9 cellular contexts compared by ENCODE assay signal in the genomic region with DNA sequence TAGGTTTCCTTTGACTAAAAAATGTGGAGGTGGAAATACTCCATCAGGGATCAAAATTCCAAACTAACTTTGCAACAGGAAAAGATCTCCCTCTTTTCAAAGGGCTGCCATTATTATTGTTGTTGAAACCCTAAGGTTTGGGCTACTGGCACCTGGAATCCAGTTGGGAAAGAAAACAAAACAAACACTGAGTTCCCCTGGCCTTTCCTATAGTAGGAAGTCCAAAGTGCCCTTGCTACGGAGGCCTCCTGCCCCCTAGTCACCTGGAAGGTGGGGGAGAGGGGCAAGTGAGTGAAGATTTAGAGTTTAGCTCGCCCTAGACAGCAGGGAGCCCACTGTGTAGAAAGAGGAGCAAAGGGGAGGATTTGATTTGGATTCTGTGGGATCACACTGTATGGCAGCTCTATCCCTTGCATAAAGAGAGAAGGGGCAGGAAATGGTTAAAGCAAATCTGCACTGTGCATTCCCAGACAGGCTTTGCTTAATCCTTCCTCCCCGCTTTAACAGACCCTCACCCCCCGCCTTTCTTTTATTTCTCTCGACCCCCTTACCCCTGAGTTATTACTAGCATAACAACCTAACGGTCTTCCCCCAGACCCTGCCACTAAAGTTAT. TPM values are rescaled to one million over a fixed set of nuclear protein-coding genes. Genes with fewer than 3 reads are reported as not detected.
A peak's percentile ranks its signal among the peaks of the same experiment; 100 is the strongest.
DNase-seq lines count a peak whose midpoint lies in the region; ATAC-seq, FAIRE-seq and TF ChIP-seq lines count a peak whose summit lies in the region.
"Had no signal": no experiment of that assay in that cellular context is flagged by ENCODE, and none has a peak within 500 bp of the region (broad histone marks: within the 10 kb centered on the region; RNA-seq: fewer than 3 reads in every experiment).

No MANE protein-coding gene starts in this region.

- intact Hi-C loops in sciatic nerve (cut with DNase I): loop anchor here (10.0 kb wide), 1 partner anchor 441 kb away; no protein-coding TSS in a partner anchor

- H3K9me3 ChIP-seq in RWPE2 (ENCODE audit: severe bottlenecking) (no peaks in the 10 kb centered on the region), small intestine (ENCODE audit: control insufficient read depth, low read depth) (no peaks in the 10 kb centered on the region)

- no peaks in the 10 kb centered on the region for H3K36me3 ChIP-seq in RWPE2 (ENCODE audit: low read depth)
- H3K36me3 ChIP-seq in small intestine (ENCODE audit: control insufficient read depth in 2 of 2, insufficient read depth in 2 of 2, low read length in 2 of 2): no peaks in the 10 kb centered on the region

- TF ChIP-seq CTCF in GM13976 (IDR thresholded peaks at IDR 0.05; ENCODE audit: borderline replicate concordance, control extremely low read depth, extremely low read depth, insufficient read depth, missing control alignments) (no peak), RWPE2 (IDR thresholded peaks at IDR 0.05; ENCODE audit: poor library complexity, severe bottlenecking) (no peak), fibroblast of the aortic adventitia (IDR thresholded peaks at IDR 0.05; ENCODE audit: insufficient read depth, low read length) (no peak)

- no peaks in the 10 kb centered on the region for H3K4me1 ChIP-seq in RWPE2 (ENCODE audit: insufficient read depth, poor library complexity, severe bottlenecking)
- no peaks in the 10 kb centered on the region for H3K4me1 ChIP-seq in small intestine (ENCODE audit: control insufficient read depth in 2 of 2, insufficient read depth in 1 of 2, low read depth in 1 of 2, low read length in 1 of 2)

- no peak for FAIRE-seq in small intestine (lab: Jason Lieb, UNC)

- H3K27me3 ChIP-seq in RWPE2 (ENCODE audit: insufficient read depth, poor library complexity, severe bottlenecking) (no peaks in the 10 kb centered on the region), small intestine (ENCODE audit: control insufficient read depth in 2 of 2, insufficient read depth in 2 of 2, low read length in 2 of 2) (peaks cover 5 to 8% of the 10 kb centered on the region in 2 donors)

- ATAC-seq in RWPE2 (ENCODE audit: low read depth) (no peak), sciatic nerve (peak; percentile 0), GM21619 (IDR thresholded peaks at IDR 0.05; ENCODE audit: unreplicated experiment) (no peak)

- H3K27ac ChIP-seq in RWPE2 (ENCODE audit: poor library complexity, severe bottlenecking) (no peak overlapping the region), small intestine (ENCODE audit: low read depth in 1 of 2, low read length in 1 of 2) (peak overlapping the region in 1 of 2 donors; percentile 60)

- peak overlapping the region; percentile 63 for H3K4me3 ChIP-seq in RWPE2 (ENCODE audit: severe bottlenecking)
- peak overlapping the region; percentile 52 for H3K4me3 ChIP-seq in fibroblast of the aortic adventitia (ENCODE audit: low read depth, low read length)
- H3K4me3 ChIP-seq in small intestine (ENCODE audit: low read depth in 1 of 2, low read length in 2 of 2): no peak overlapping the region

- DNase-seq in GM13976 (ENCODE audit: low spot score) (peak; percentile 9), RWPE2 (ENCODE audit: low spot score) (no peak), fibroblast of the aortic adventitia (ENCODE audit: low read depth) (no peak), sciatic nerve (ENCODE audit: low spot score) (no peak), kidney tubule cell (ENCODE audit: low spot score) (no peak), small intestine (no peak), NCI-H2196 treated with DMSO at 0.1 percent for 48 hours (lab: John Stamatoyannopoulos, UW; ENCODE audit: unreplicated experiment) (no peak)
- DNase-seq: activated CD4-positive, alpha-beta T cell treated with anti-CD3 and anti-CD28 coated beads, Interleukin-2, amount 50 U/mL, for 1 hour had no signal

- 6 to 10% (median 7%) methylated on average over 6 of the region's 6 CpGs for WGBS in small intestine, 3 donors

- in situ Hi-C loops in GM13976 (cut with MboI; ENCODE audit: low sequenced_read_pairs, unreplicated experiment): loop anchor here (25.0 kb wide), 1 partner anchor 1098 kb away; no protein-coding TSS in a partner anchor

RNA-seq across cellular contexts. Expression of a gene that starts 0.7 kb away (rescaled TPM):
- total RNA-seq in fibroblast of the aortic adventitia (ENCODE audit: low replicate concordance) (29.2 and 32.8 TPM in 2 replicates), sciatic nerve (23.4 TPM)
- polyA plus RNA-seq in small intestine: 1 to 10 TPM in 1 of 3 donors, under 1 TPM in 1, not detected in 1; 0.27 to 1.5 TPM

Comparison
In these comparisons a context has a peak if more than half of its experiments do, and no peak if none do; other contexts are left out.
1. H3K4me3 ChIP-seq: peak in RWPE2 (single experiment) and fibroblast of the aortic adventitia (single experiment); none in small intestine (0 of 2).